In genomic region chr13:71880753-71881541, GRCh38 we compare ENCODE assay signal across 3 cellular contexts.
TF ChIP-seq lines count a peak whose summit lies in the region.

No MANE protein-coding gene starts in this region.

TF ChIP-seq in SK-N-SH treated with all-trans-retinoic acid at 6 μM for 48 hours, 23 proteins besides CTCF, POLR2A, EP300 and RAD21 (continued from another document):
- TF ChIP-seq, protein P1, sequence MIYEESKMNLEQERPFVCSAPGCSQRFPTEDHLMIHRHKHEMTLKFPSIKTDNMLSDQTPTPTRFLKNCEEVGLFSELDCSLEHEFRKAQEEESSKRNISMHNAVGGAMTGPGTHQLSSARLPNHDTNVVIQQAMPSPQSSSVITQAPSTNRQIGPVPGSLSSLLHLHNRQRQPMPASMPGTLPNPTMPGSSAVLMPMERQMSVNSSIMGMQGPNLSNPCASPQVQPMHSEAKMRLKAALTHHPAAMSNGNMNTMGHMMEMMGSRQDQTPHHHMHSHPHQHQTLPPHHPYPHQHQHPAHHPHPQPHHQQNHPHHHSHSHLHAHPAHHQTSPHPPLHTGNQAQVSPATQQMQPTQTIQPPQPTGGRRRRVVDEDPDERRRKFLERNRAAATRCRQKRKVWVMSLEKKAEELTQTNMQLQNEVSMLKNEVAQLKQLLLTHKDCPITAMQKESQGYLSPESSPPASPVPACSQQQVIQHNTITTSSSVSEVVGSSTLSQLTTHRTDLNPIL (CRISPR knock-in tag; IDR thresholded peaks at IDR 0.05; ENCODE audit: low read depth) = no peak
- TF ChIP-seq ESRRG (CRISPR knock-in tag; IDR thresholded peaks at IDR 0.05) (no peak), ZFP30 (CRISPR knock-in tag; IDR thresholded peaks at IDR 0.05) (no peak), RARB (CRISPR knock-in tag; IDR thresholded peaks at IDR 0.05) (no peak), ZNF565 (CRISPR knock-in tag; conservative IDR thresholded peaks at IDR 0.05; ENCODE audit: low read depth) (no peak), POU6F1 (CRISPR knock-in tag; IDR thresholded peaks at IDR 0.05; ENCODE audit: borderline replicate concordance, low read depth) (no peak), ZNF70 (CRISPR knock-in tag; IDR thresholded peaks at IDR 0.05) (no peak), ZNF8 (CRISPR knock-in tag; IDR thresholded peaks at IDR 0.05) (no peak), TOX (CRISPR knock-in tag; IDR thresholded peaks at IDR 0.05; ENCODE audit: borderline replicate concordance) (no peak)
- TF ChIP-seq, protein P2, sequence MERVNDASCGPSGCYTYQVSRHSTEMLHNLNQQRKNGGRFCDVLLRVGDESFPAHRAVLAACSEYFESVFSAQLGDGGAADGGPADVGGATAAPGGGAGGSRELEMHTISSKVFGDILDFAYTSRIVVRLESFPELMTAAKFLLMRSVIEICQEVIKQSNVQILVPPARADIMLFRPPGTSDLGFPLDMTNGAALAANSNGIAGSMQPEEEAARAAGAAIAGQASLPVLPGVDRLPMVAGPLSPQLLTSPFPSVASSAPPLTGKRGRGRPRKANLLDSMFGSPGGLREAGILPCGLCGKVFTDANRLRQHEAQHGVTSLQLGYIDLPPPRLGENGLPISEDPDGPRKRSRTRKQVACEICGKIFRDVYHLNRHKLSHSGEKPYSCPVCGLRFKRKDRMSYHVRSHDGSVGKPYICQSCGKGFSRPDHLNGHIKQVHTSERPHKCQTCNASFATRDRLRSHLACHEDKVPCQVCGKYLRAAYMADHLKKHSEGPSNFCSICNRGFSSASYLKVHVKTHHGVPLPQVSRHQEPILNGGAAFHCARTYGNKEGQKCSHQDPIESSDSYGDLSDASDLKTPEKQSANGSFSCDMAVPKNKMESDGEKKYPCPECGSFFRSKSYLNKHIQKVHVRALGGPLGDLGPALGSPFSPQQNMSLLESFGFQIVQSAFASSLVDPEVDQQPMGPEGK (CRISPR knock-in tag; IDR thresholded peaks at IDR 0.05; ENCODE audit: borderline replicate concordance) = no peak

TF ChIP-seq in SK-N-SH, 30 proteins besides CTCF, POLR2A, EP300 and RAD21 (continued from another document):
- TF ChIP-seq POLR2AphosphoS5 (IDR thresholded peaks at IDR 0.05; ENCODE audit: low read depth, low read length) = no peak
- TF ChIP-seq ELF1 (IDR thresholded peaks at IDR 0.05) = no peak
- TF ChIP-seq ZBTB33 (IDR thresholded peaks at IDR 0.05; ENCODE audit: borderline replicate concordance, low read depth) = no peak
- TF ChIP-seq FOXM1 (IDR thresholded peaks at IDR 0.05; ENCODE audit: low read depth) = no peak
- no peak for TF ChIP-seq FOXJ3 (CRISPR knock-in tag; IDR thresholded peaks at IDR 0.05)
- TF ChIP-seq SIN3A (IDR thresholded peaks at IDR 0.05; ENCODE audit: borderline replicate concordance, low read depth, low read length) = no peak
- TF ChIP-seq REST (IDR thresholded peaks at IDR 0.05; ENCODE audit: low read depth, low read length) = no peak
- no peak for TF ChIP-seq JUND (IDR thresholded peaks at IDR 0.05)

TF ChIP-seq in WTC11, 78 proteins besides CTCF, POLR2A, EP300 and RAD21 (continued from another document):
- TF ChIP-seq, protein P3, sequence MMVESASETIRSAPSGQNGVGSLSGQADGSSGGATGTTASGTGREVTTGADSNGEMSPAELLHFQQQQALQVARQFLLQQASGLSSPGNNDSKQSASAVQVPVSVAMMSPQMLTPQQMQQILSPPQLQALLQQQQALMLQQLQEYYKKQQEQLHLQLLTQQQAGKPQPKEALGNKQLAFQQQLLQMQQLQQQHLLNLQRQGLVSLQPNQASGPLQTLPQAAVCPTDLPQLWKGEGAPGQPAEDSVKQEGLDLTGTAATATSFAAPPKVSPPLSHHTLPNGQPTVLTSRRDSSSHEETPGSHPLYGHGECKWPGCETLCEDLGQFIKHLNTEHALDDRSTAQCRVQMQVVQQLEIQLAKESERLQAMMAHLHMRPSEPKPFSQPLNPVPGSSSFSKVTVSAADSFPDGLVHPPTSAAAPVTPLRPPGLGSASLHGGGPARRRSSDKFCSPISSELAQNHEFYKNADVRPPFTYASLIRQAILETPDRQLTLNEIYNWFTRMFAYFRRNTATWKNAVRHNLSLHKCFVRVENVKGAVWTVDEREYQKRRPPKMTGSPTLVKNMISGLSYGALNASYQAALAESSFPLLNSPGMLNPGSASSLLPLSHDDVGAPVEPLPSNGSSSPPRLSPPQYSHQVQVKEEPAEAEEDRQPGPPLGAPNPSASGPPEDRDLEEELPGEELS (CRISPR knock-in tag; IDR thresholded peaks at IDR 0.05) = no peak
- TF ChIP-seq, protein P4, sequence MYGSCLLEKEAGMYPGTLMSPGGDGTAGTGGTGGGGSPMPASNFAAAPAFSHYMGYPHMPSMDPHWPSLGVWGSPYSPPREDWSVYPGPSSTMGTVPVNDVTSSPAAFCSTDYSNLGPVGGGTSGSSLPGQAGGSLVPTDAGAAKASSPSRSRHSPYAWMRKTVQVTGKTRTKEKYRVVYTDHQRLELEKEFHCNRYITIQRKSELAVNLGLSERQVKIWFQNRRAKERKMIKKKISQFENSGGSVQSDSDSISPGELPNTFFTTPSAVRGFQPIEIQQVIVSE (CRISPR knock-in tag; IDR thresholded peaks at IDR 0.05; ENCODE audit: borderline replicate concordance) = no peak
- TF ChIP-seq RELA (CRISPR knock-in tag; IDR thresholded peaks at IDR 0.05; ENCODE audit: borderline replicate concordance) (no peak), TEAD1 (CRISPR knock-in tag; IDR thresholded peaks at IDR 0.05) (no peak), NR3C1 (CRISPR knock-in tag; conservative IDR thresholded peaks at IDR 0.05; ENCODE audit: low read depth) (no peak), FOXJ3 (CRISPR knock-in tag; IDR thresholded peaks at IDR 0.05; ENCODE audit: borderline replicate concordance) (no peak), ZNF671 (CRISPR knock-in tag; IDR thresholded peaks at IDR 0.05) (no peak), PRRX2 (CRISPR knock-in tag; IDR thresholded peaks at IDR 0.05) (no peak), NR1H2 (CRISPR knock-in tag; IDR thresholded peaks at IDR 0.05) (no peak), OVOL2 (CRISPR knock-in tag; IDR thresholded peaks at IDR 0.05; ENCODE audit: borderline replicate concordance) (no peak), EMX1 (CRISPR knock-in tag; IDR thresholded peaks at IDR 0.05) (no peak), ZNF232 (CRISPR knock-in tag; IDR thresholded peaks at IDR 0.05) (no peak), ZBTB43 (CRISPR knock-in tag; IDR thresholded peaks at IDR 0.05) (no peak)
- TF ChIP-seq, protein P5, sequence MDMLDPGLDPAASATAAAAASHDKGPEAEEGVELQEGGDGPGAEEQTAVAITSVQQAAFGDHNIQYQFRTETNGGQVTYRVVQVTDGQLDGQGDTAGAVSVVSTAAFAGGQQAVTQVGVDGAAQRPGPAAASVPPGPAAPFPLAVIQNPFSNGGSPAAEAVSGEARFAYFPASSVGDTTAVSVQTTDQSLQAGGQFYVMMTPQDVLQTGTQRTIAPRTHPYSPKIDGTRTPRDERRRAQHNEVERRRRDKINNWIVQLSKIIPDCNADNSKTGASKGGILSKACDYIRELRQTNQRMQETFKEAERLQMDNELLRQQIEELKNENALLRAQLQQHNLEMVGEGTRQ (CRISPR knock-in tag; IDR thresholded peaks at IDR 0.05) = no peak
- TF ChIP-seq, protein P6, sequence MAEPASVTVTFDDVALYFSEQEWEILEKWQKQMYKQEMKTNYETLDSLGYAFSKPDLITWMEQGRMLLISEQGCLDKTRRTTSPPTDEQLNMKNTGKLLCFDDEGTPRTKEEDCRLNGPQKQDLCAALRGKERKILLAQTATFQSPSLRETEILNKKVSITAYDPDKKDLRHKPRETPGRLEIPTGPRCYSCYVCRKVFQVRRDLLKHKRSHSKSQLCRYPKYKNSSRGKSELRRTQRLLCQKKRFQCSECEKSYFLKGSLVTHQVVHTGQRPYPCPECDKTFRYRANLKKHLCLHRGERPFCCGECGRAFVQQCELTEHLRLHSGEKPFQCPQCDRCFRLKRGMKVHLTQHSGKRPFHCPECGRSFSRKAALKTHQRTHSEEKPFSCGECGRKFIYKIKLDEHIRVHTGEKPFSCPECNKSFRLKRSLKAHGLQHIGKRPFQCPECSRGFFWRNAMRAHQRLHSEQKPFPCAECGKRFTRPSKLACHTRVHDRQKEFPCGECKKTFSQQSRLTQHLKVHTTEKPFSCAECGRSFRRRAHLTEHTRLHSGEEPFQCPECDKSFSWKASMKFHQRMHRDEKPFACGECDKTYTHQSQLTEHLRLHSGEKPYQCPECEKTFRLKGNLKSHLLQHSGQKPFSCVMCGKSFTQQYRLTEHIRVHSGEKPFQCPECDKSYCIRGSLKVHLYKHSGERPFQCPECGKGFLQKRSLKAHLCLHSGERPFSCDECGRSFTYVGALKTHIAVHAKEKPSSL (CRISPR knock-in tag; conservative IDR thresholded peaks at IDR 0.05) = no peak
